1 cellular context compared by ENCODE assay signal in the genomic region with DNA sequence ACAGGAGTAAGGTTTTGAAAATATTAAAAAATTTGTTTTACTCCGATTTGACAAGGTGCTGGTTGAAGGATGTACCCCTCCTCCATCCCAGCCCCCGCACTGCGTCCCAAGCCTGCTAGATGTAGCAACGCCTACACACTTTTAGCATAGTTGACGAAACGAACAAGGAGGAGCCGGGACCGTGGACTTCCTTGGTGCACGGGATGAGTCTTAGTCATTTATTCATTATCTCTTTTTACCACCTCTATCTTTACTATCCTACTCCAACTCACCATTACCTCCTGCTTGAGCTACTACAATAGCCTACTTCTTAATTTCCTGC.
TF ChIP-seq lines count a peak whose summit lies in the region.

No MANE protein-coding gene starts in this region.

TF ChIP-seq in IMR-90, 13 proteins besides CTCF, POLR2A, EP300 and RAD21 (continued from another document):
- TF ChIP-seq, protein P1, sequence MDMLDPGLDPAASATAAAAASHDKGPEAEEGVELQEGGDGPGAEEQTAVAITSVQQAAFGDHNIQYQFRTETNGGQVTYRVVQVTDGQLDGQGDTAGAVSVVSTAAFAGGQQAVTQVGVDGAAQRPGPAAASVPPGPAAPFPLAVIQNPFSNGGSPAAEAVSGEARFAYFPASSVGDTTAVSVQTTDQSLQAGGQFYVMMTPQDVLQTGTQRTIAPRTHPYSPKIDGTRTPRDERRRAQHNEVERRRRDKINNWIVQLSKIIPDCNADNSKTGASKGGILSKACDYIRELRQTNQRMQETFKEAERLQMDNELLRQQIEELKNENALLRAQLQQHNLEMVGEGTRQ (IDR thresholded peaks at IDR 0.05; ENCODE audit: low read depth, low read length): no peak
- no peak for TF ChIP-seq MAZ (IDR thresholded peaks at IDR 0.05; ENCODE audit: borderline replicate concordance, low read depth, low read length)
- no peak for TF ChIP-seq MXI1 (IDR thresholded peaks at IDR 0.05; ENCODE audit: borderline replicate concordance, low read depth, low read length)
- peak; percentile 74 for TF ChIP-seq CEBPB (IDR thresholded peaks at IDR 0.05; ENCODE audit: low read depth, low read length)
- TF ChIP-seq CHD1 (IDR thresholded peaks at IDR 0.05; ENCODE audit: low read depth, low read length): no peak
- no peak for TF ChIP-seq NFE2L2 (IDR thresholded peaks at IDR 0.05; ENCODE audit: low read depth, low read length)
- peak; percentile 25; the same call in 1 of the 2 replicates for TF ChIP-seq FOS (IDR thresholded peaks at IDR 0.05; ENCODE audit: low read depth, low read length)
- peak; percentile 17; the same call in 1 of the 2 replicates for TF ChIP-seq MAFK (IDR thresholded peaks at IDR 0.05; ENCODE audit: low read depth, low read length)
- no peak for TF ChIP-seq RCOR1 (IDR thresholded peaks at IDR 0.05; ENCODE audit: insufficient replicate concordance, low read length)
- TF ChIP-seq RFX5 (IDR thresholded peaks at IDR 0.05; ENCODE audit: low read depth, low read length): no peak
- TF ChIP-seq, protein P2, sequence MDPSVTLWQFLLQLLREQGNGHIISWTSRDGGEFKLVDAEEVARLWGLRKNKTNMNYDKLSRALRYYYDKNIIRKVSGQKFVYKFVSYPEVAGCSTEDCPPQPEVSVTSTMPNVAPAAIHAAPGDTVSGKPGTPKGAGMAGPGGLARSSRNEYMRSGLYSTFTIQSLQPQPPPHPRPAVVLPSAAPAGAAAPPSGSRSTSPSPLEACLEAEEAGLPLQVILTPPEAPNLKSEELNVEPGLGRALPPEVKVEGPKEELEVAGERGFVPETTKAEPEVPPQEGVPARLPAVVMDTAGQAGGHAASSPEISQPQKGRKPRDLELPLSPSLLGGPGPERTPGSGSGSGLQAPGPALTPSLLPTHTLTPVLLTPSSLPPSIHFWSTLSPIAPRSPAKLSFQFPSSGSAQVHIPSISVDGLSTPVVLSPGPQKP (IDR thresholded peaks at IDR 0.05; ENCODE audit: borderline replicate concordance, low read depth, low read length): no peak
